Comparison of ENCODE assay signal across 1 cellular context in the genomic region with DNA sequence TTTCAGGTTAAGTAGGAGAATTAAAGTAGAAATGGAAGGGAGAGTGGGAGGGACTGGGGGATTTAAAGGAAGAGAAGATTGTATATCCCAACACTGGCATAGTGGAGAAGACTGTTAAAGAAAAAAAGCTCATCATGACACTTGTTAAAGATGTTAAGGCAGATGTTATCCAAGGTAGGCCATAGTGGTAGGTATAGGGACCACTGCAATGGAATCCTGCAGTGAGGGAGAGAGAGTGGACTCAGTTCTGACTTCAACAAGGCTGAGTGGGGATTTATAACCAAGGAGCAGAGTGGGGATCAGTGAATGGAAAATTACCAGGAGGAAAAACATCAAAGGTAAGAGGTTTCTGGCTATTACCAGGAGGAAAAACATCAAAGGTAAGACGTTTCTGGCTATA.
TF ChIP-seq lines count a peak whose summit lies in the region.

No MANE protein-coding gene starts in this region.

TF ChIP-seq in IMR-90, 13 proteins besides CTCF, POLR2A, EP300 and RAD21:
- TF ChIP-seq, protein P1, sequence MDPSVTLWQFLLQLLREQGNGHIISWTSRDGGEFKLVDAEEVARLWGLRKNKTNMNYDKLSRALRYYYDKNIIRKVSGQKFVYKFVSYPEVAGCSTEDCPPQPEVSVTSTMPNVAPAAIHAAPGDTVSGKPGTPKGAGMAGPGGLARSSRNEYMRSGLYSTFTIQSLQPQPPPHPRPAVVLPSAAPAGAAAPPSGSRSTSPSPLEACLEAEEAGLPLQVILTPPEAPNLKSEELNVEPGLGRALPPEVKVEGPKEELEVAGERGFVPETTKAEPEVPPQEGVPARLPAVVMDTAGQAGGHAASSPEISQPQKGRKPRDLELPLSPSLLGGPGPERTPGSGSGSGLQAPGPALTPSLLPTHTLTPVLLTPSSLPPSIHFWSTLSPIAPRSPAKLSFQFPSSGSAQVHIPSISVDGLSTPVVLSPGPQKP (IDR thresholded peaks at IDR 0.05; ENCODE audit: borderline replicate concordance, low read depth, low read length), result no peak
- TF ChIP-seq SMC3 (IDR thresholded peaks at IDR 0.05; ENCODE audit: low read depth, low read length), result no peak
- TF ChIP-seq FOS (IDR thresholded peaks at IDR 0.05; ENCODE audit: low read depth, low read length), result no peak
- TF ChIP-seq RCOR1 (IDR thresholded peaks at IDR 0.05; ENCODE audit: insufficient replicate concordance, low read length), result no peak
- TF ChIP-seq MAZ (IDR thresholded peaks at IDR 0.05; ENCODE audit: borderline replicate concordance, low read depth, low read length), result no peak
- TF ChIP-seq CHD1 (IDR thresholded peaks at IDR 0.05; ENCODE audit: low read depth, low read length), result no peak
